In the genomic region with DNA sequence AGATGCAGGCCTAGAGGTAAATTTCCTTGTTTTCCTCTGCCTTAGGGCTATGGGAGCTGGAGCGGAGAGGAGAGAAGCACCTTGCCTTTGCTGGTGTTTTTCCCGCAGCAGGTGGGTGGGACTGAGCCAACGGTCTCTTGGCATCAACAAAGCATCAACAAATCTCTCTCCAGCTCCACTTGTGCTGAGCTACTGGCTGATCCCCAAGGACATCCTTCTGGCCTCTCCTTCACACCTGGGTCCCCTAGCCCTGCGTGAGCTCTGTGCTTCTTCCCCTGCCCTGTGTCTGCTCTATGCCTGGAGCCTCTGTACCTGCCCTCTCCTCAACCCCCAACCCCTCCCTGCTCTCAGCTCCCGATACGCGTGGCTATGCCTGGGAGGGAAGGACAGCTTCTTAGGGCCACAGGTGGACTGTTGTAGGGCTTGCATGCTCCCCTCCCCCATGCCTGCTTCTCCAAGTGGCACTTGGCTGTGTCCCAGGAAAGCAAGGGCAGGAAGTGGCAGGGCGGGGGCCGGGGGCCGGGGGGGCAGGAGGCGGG, we compare ENCODE assay signal across 8 cellular contexts. TPM values are rescaled to one million over a fixed set of nuclear protein-coding genes. Genes with fewer than 3 reads are reported as not detected.
DNase-seq lines count a peak whose midpoint lies in the region; ATAC-seq, FAIRE-seq and TF ChIP-seq lines count a peak whose summit lies in the region.
"Had no signal": no experiment of that assay in that cellular context is flagged by ENCODE, and none has a peak within 500 bp of the region (broad histone marks: within the 10 kb centered on the region; RNA-seq: fewer than 3 reads in every experiment).

No MANE protein-coding gene starts in this region.

- no peak for ATAC-seq in GM19351 (IDR thresholded peaks at IDR 0.05; ENCODE audit: unreplicated experiment)

- H2BK12ac ChIP-seq in H1 (ENCODE audit: low read depth, low read length): peak overlapping the region; percentile 97

- WGBS in H1 (ENCODE audit: extremely low coverage in 1 of 2, insufficient coverage in 1 of 2, insufficient read length in 1 of 2, insufficient replicate concordance in 2 of 2, low coverage in 1 of 2, low lambda C conversion rate in 2 of 2, missing lambda C conversion rate in 1 of 2), 2 experiments: 39% methylated on average over 9 of the region's 11 CpGs; no CpG with 5 or more reads in 1 of the 2 experiments
- 4 to 19% methylated on average over 11 of the region's 11 CpGs for WGBS in sigmoid colon, 2 donors

- no peak overlapping the region for H2BK120ac ChIP-seq in H1 (replicated peaks; ENCODE audit: low read depth, low read length)

- no peaks in the 10 kb centered on the region for H3K36me3 ChIP-seq in HEK293 (ENCODE audit: control insufficient read depth in 2 of 2, insufficient read depth in 1 of 2, low read length in 2 of 2)
- H3K36me3 ChIP-seq in H1 (ENCODE audit: control insufficient read depth in 2 of 4, insufficient read depth in 4 of 4, low read length in 3 of 4): no peaks in the 10 kb centered on the region
- H3K36me3 ChIP-seq in sigmoid colon: no peaks in the 10 kb centered on the region

- H4K91ac ChIP-seq in H1 (replicated peaks; ENCODE audit: insufficient read length, low read length): peak overlapping the region; percentile 82

- CTCF ChIA-PET in HEK293 (lab: Yijun Ruan, JAX): interaction anchor here (0.7 to 3.5 kb wide), 4 partner anchors 16 to 93 kb away, joined by 3 to 29 read pairs (median 6); no protein-coding TSS in a partner anchor
- CTCF ChIA-PET in H1 (lab: Charles Lee; ENCODE audit: partially characterized antibody): interaction anchor here (0.6 to 5.5 kb wide), 8 partner anchors 10 to 199 kb away, joined by 3 to 65 read pairs (median 14); a partner anchor contains a TSS

- peak overlapping the region; percentile 11 for H3K4ac ChIP-seq in H1 (replicated peaks; ENCODE audit: insufficient read length, low read depth, low read length)

- no peaks in the 10 kb centered on the region for H4K20me1 ChIP-seq in H1 (replicated peaks in 1 of 2; ENCODE audit: control insufficient read depth in 1 of 2, insufficient read depth in 2 of 2, low read length in 2 of 2)

- peak overlapping the region; percentile 99 for H2BK20ac ChIP-seq in H1 (ENCODE audit: low read length)

- no peak overlapping the region for H3K14ac ChIP-seq in H1 (ENCODE audit: insufficient read length)

- FAIRE-seq in H1 (lab: Jason Lieb, UNC): no peak

- H3K27ac ChIP-seq in HEK293 (ENCODE audit: extremely low read depth, low read depth, low read length): peak overlapping the region; percentile 85
- peak overlapping the region; percentile 63 for H3K27ac ChIP-seq in H1 (ENCODE audit: low read depth, low read length)
- H3K27ac ChIP-seq in sigmoid colon: peak overlapping the region in 3 of 4 donors; percentile 10 to 28 (median 13)

- intact Hi-C loops in sigmoid colon (cut with DNase I): no loop called here

- peaks cover 14% of the 10 kb centered on the region for H3K4me1 ChIP-seq in HEK293 (ENCODE audit: control insufficient read depth, insufficient read depth, low read length)
- H3K4me1 ChIP-seq in H1 (replicated peaks in 1 of 4; ENCODE audit: control insufficient read depth in 3 of 4, insufficient read depth in 4 of 4, low read length in 3 of 4): peaks cover 18 to 46% (median 37%) of the 10 kb centered on the region in 4 experiments
- H3K4me1 ChIP-seq in sigmoid colon: peaks cover 0 to 19% (median 15%) of the 10 kb centered on the region in 4 donors

- no peak overlapping the region; a peak in 2 of 7 replicates for H3K9ac ChIP-seq in H1 (replicated peaks in 1 of 4; ENCODE audit: extremely low read depth in 1 of 4, low read depth in 3 of 4, low read length in 3 of 4)

- DNase-seq in NCI-H510A (lab: John Stamatoyannopoulos, UW) (peak; percentile 99), H1 (ENCODE audit: low read depth in 1 of 2, low spot score in 2 of 2) (peak in 1 of 2 experiments; percentile 60), sigmoid colon (no peak), NK-92 (lab: John Stamatoyannopoulos, UW; ENCODE audit: unreplicated experiment) (no peak)
- DNase-seq in activated CD4-positive, CD25-positive, alpha-beta regulatory T cell treated with anti-CD3 and anti-CD28 coated beads, Interleukin-2, amount 50 U/mL, for 72 hours: no peak

- H2BK15ac ChIP-seq in H1 (ENCODE audit: low read length): peak overlapping the region; percentile 90; the same call in 1 of the 2 replicates

- no peak for TF ChIP-seq EP300 in H1 (IDR thresholded peaks at IDR 0.05; ENCODE audit: borderline replicate concordance in 1 of 2, low read depth in 2 of 2, low read length in 2 of 2)
- no peak for TF ChIP-seq EP300 in sigmoid colon (IDR thresholded peaks at IDR 0.05)

- peak overlapping the region; percentile 86 for H2BK5ac ChIP-seq in H1 (ENCODE audit: low read depth, low read length)

- H3K4me3 ChIP-seq in HEK293 (ENCODE audit: low read depth, low read length) (no peak overlapping the region), H1 (ENCODE audit: extremely low read depth in 1 of 4, insufficient read depth in 2 of 4, low read depth in 3 of 4, low read length in 4 of 4) (peak overlapping the region in 2 of 4 experiments; percentile 3 to 17; a peak in 1 of 8 replicates), sigmoid colon (no peak overlapping the region)

- POLR2A ChIA-PET in HEK293 (lab: Yijun Ruan, JAX): interaction anchor here (0.6 to 1.7 kb wide), 5 partner anchors 15 to 352 kb away, joined by 3 to 7 read pairs (median 3); a partner anchor contains a TSS
- POLR2A ChIA-PET in H1 (lab: Charles Lee; ENCODE audit: partially characterized antibody): interaction anchor here (0.9 to 2.9 kb wide), 12 partner anchors 8 to 89 kb away, joined by 3 to 15 read pairs (median 4); a partner anchor contains a TSS

- TF ChIP-seq POLR2A in H1 (IDR thresholded peaks at IDR 0.05; ENCODE audit: control extremely low read depth in 1 of 2, low read depth in 2 of 2, low read length in 2 of 2) (no peak; a peak in 1 of 3 replicates), sigmoid colon (IDR thresholded peaks at IDR 0.05) (peak in 1 of 2 donors; percentile 8)

- no peak for TF ChIP-seq RAD21 in H1 (IDR thresholded peaks at IDR 0.05 in 1 of 2, conservative IDR thresholded peaks at IDR 0.05 in 1 of 2; ENCODE audit: low read depth in 2 of 2, low read length in 2 of 2)

- H3K9me3 ChIP-seq in HEK293 (ENCODE audit: control insufficient read depth, insufficient read depth, low read depth, low read length): no peaks in the 10 kb centered on the region
- H3K9me3 ChIP-seq in H1 (ENCODE audit: insufficient read depth in 2 of 2, low read depth in 1 of 2, low read length in 1 of 2): no peaks in the 10 kb centered on the region
- H3K9me3 ChIP-seq in sigmoid colon: no peaks in the 10 kb centered on the region

- H3K18ac ChIP-seq in H1 (ENCODE audit: extremely low read depth, low read length): peak overlapping the region; percentile 94

- H4K8ac ChIP-seq in H1 (ENCODE audit: extremely low read depth, insufficient read depth, low read length): peak overlapping the region; percentile 72; the same call in 1 of the 2 replicates

- peaks cover 5% of the 10 kb centered on the region; the same call in 1 of the 2 replicates for H3K79me1 ChIP-seq in H1 (ENCODE audit: low read depth, low read length)

- H3K56ac ChIP-seq in H1 (replicated peaks; ENCODE audit: insufficient read length, low read depth, low read length): no peak overlapping the region

- H3K4me2 ChIP-seq in H1 (ENCODE audit: insufficient read depth in 1 of 2, low read depth in 2 of 2, low read length in 2 of 2): peak overlapping the region; percentile 56 to 63

- H4K5ac ChIP-seq in H1 (ENCODE audit: insufficient read length, low read depth, low read length): peak overlapping the region; percentile 20

- H3K79me2 ChIP-seq in H1 (ENCODE audit: control insufficient read depth in 1 of 2, insufficient read depth in 2 of 2, low read length in 2 of 2): no peaks in the 10 kb centered on the region; a peak in 1 of 4 replicates

- no peak overlapping the region for H2AFZ ChIP-seq in H1 (ENCODE audit: low read length)

- no peak overlapping the region for H2AK5ac ChIP-seq in H1 (ENCODE audit: low read depth, low read length)

- H3K27me3 ChIP-seq in H1 (replicated peaks in 1 of 4; ENCODE audit: control insufficient read depth in 3 of 4, extremely low read depth in 1 of 4, insufficient read depth in 3 of 4, low read length in 3 of 4) (peaks cover 0 to 5% (median 2%) of the 10 kb centered on the region in 4 experiments; a peak in 3 of 7 replicates), sigmoid colon (peaks cover 0 to 7% (median 0%) of the 10 kb centered on the region in 3 donors)

- H3K23me2 ChIP-seq in H1 (ENCODE audit: low read depth, low read length): peaks cover 17% of the 10 kb centered on the region; the same call in 1 of the 2 replicates

- no peak for TF ChIP-seq CTCF in HEK293 (tag by site-specific recombination; IDR thresholded peaks at IDR 0.05)
- TF ChIP-seq CTCF in H1 (IDR thresholded peaks at IDR 0.05; ENCODE audit: control extremely low read depth in 1 of 3, insufficient read depth in 1 of 3, low read depth in 1 of 3, low read length in 3 of 3): no peak
- TF ChIP-seq CTCF in sigmoid colon (IDR thresholded peaks at IDR 0.05): no peak

- H3K23ac ChIP-seq in H1 (ENCODE audit: insufficient read length): no peak overlapping the region

RNA-seq across cellular contexts. Expression of a gene that starts 3.2 kb away (rescaled TPM):
- total RNA-seq in H1 (2021; fragmentation: NEBNext Ultra II Directional; extraction: Animal tissue kit (Norgen Biotek cat#: 25700)): 28.0 TPM in 2 replicates
- polyA plus RNA-seq in H1 (2011; rRNA removed): 69.3 and 112 TPM in 2 replicates
- polyA plus RNA-seq in H1 (2011; cell fraction: cytosol; rRNA removed): 77.0 TPM
- 68.1 TPM for polyA plus RNA-seq in H1 (2011; cell fraction: nucleus; rRNA removed)
- polyA plus RNA-seq in H1 (2012, experiment 1 of 2): 23.8 to 46.5 TPM (median 45.3 TPM) in 4 replicates
- 45.3 TPM for polyA plus RNA-seq in H1 (2012, experiment 2 of 2)
- polyA plus RNA-seq in H1 (2013, experiment 1 of 2): 57.8 TPM
- 59.7 TPM for polyA plus RNA-seq in H1 (2013, experiment 2 of 2)
- polyA minus RNA-seq in H1 (2011; rRNA and poly(A)+ RNA removed): 30.3 and 31.4 TPM in 2 replicates
- 33.1 TPM for polyA minus RNA-seq in H1 (2011; cell fraction: cytosol; rRNA and poly(A)+ RNA removed)
- 34.6 TPM for polyA minus RNA-seq in H1 (2011; cell fraction: nucleus; rRNA and poly(A)+ RNA removed)
- total RNA-seq in sigmoid colon: under 1 TPM in 2 of 4 donors, not detected in 2; 0.16 to 0.71 TPM
- polyA plus RNA-seq in sigmoid colon: 100 to 1,000 TPM; 210 to 690 (median 293) TPM
- polyA plus RNA-seq: right cardiac atrium had no signal

RNA-seq across cellular contexts. Expression of a gene that starts 14.7 kb away (rescaled TPM):
- 5.6 and 6.2 TPM in 2 replicates for total RNA-seq in H1 (2021; fragmentation: NEBNext Ultra II Directional; extraction: Animal tissue kit (Norgen Biotek cat#: 25700))
- polyA plus RNA-seq in H1 (2011; rRNA removed) (12.0 and 21.6 TPM in 2 replicates), sigmoid colon (10 to 100 TPM in 1 of 3 donors, 1 to 10 TPM in 2; 2.1 to 12.3 (median 4.8) TPM)
- 14.6 TPM for polyA plus RNA-seq in H1 (2011; cell fraction: cytosol; rRNA removed)
- 19.1 TPM for polyA plus RNA-seq in H1 (2011; cell fraction: nucleus; rRNA removed)
- 4.4 to 11.8 TPM (median 8.7 TPM) in 4 replicates for polyA plus RNA-seq in H1 (2012, experiment 1 of 2)
- polyA plus RNA-seq in H1 (2012, experiment 2 of 2): 5.8 TPM
- 3.1 TPM for polyA plus RNA-seq in H1 (2013, experiment 1 of 2)
- polyA plus RNA-seq in H1 (2013, experiment 2 of 2): 2.6 TPM
- polyA minus RNA-seq in H1 (2011; rRNA and poly(A)+ RNA removed): 3.9 and 8.7 TPM in 2 replicates
- polyA minus RNA-seq in H1 (2011; cell fraction: cytosol; rRNA and poly(A)+ RNA removed): 5.5 TPM
- polyA minus RNA-seq in H1 (2011; cell fraction: nucleus; rRNA and poly(A)+ RNA removed): 14.0 TPM
- 1 to 10 TPM in 3 of 4 donors, under 1 TPM in 1; 0.99 to 5.5 (median 2.1) TPM for total RNA-seq in sigmoid colon

RNA-seq across cellular contexts. Expression of a gene that starts 33.3 kb away (rescaled TPM):
- total RNA-seq in H1 (2021; fragmentation: NEBNext Ultra II Directional; extraction: Animal tissue kit (Norgen Biotek cat#: 25700)): not detected in 2 replicates
- polyA plus RNA-seq in H1 (2011; rRNA removed): 0.26 and 0.33 TPM in 2 replicates
- polyA plus RNA-seq in H1 (2011; cell fraction: cytosol; rRNA removed): not detected
- polyA plus RNA-seq in H1 (2011; cell fraction: nucleus; rRNA removed): not detected
- 0.23 TPM in 1 of 4 replicates, not detected in the others for polyA plus RNA-seq in H1 (2012, experiment 1 of 2)
- polyA plus RNA-seq in H1 (2012, experiment 2 of 2): not detected
- 0.16 TPM for polyA plus RNA-seq in H1 (2013, experiment 1 of 2)
- polyA plus RNA-seq in H1 (2013, experiment 2 of 2): not detected
- polyA minus RNA-seq in H1 (2011; rRNA and poly(A)+ RNA removed): not detected in 2 replicates
- not detected for polyA minus RNA-seq in H1 (2011; cell fraction: cytosol; rRNA and poly(A)+ RNA removed)
- not detected for polyA minus RNA-seq in H1 (2011; cell fraction: nucleus; rRNA and poly(A)+ RNA removed)
- total RNA-seq in sigmoid colon: not detected
- under 1 TPM in 1 of 3 donors, not detected in 2; 0.39 TPM for polyA plus RNA-seq in sigmoid colon
- total RNA-seq: right cardiac atrium had no signal
- polyA plus RNA-seq: right cardiac atrium had no signal

RNA-seq across cellular contexts. Expression of a gene that starts 57.6 kb away (rescaled TPM):
- total RNA-seq in H1 (2021; fragmentation: NEBNext Ultra II Directional; extraction: Animal tissue kit (Norgen Biotek cat#: 25700)): 19.1 and 20.8 TPM in 2 replicates
- polyA plus RNA-seq in H1 (2011; rRNA removed): 65.2 and 91.2 TPM in 2 replicates
- 58.8 TPM for polyA plus RNA-seq in H1 (2011; cell fraction: cytosol; rRNA removed)
- 34.8 TPM for polyA plus RNA-seq in H1 (2011; cell fraction: nucleus; rRNA removed)
- polyA plus RNA-seq in H1 (2012, experiment 1 of 2): 9.8 to 35.8 TPM (median 30.8 TPM) in 4 replicates
- polyA plus RNA-seq in H1 (2012, experiment 2 of 2): 21.8 TPM
- polyA plus RNA-seq in H1 (2013, experiment 1 of 2): 21.4 TPM
- polyA plus RNA-seq in H1 (2013, experiment 2 of 2): 23.6 TPM
- polyA minus RNA-seq in H1 (2011; rRNA and poly(A)+ RNA removed): 9.0 and 10.2 TPM in 2 replicates
- 22.8 TPM for polyA minus RNA-seq in H1 (2011; cell fraction: cytosol; rRNA and poly(A)+ RNA removed)
- 20.8 TPM for polyA minus RNA-seq in H1 (2011; cell fraction: nucleus; rRNA and poly(A)+ RNA removed)
- 1 to 10 TPM in 1 of 4 donors, under 1 TPM in 1, not detected in 2; 0.71 to 1.1 TPM for total RNA-seq in sigmoid colon
- 100 to 1,000 TPM; 174 to 705 (median 231) TPM for polyA plus RNA-seq in sigmoid colon
- total RNA-seq: right cardiac atrium had no signal
- polyA plus RNA-seq: right cardiac atrium had no signal

Comparison
In these comparisons a context has a peak if more than half of its experiments do, and no peak if none do; other contexts are left out.
1. H3K27ac ChIP-seq: peak in every context shown above with its lines; median percentile 85 in HEK293; 63 in H1; 13 in sigmoid colon.
2. RNA of a gene that starts 3.2 kb away (total RNA-seq): 28.0 TPM in H1; 0.16 to 0.71 TPM in sigmoid colon; every median in the first group is over 10 times any median in the second.